1 cellular context compared by ENCODE assay signal in the genomic region with DNA sequence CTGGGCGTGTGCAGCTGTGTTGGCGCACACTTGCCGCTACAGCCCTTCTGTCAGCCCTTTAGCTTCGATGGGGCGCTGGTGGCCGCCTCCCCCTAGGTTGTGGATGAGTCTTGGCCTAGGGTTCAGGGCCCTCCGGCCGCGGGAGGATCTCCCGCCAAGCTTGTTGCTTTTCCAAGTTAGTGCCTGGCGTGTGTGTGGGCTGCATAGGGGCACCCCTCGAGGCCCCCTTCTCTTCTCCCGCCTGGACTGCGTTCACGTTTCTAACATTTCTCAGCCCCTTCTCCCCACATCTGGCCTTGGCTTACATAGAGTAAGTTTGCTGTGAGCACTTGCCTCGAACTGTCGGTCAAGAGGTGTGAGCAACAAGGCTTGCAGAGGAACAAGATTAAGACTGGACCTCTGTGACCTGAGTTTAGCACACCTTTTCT.
TF ChIP-seq lines count a peak whose summit lies in the region.

No MANE protein-coding gene starts in this region.

TF ChIP-seq in HepG2, 621 proteins besides CTCF, POLR2A, EP300 and RAD21:
- TF ChIP-seq TMF1 (CRISPR knock-in tag; IDR thresholded peaks at IDR 0.05; ENCODE audit: low read depth) (no peak), ZNF589 (CRISPR knock-in tag; conservative IDR thresholded peaks at IDR 0.05) (no peak), ZNF749 (CRISPR knock-in tag; IDR thresholded peaks at IDR 0.05; ENCODE audit: borderline replicate concordance) (no peak), ZNF20 (CRISPR knock-in tag; IDR thresholded peaks at IDR 0.05) (no peak), ZSCAN9 (CRISPR knock-in tag; IDR thresholded peaks at IDR 0.05; ENCODE audit: borderline replicate concordance) (no peak), ZNF687 (CRISPR knock-in tag; IDR thresholded peaks at IDR 0.05) (peak; percentile 49), MED1 (CRISPR knock-in tag; IDR thresholded peaks at IDR 0.05) (no peak), JUN (CRISPR knock-in tag; IDR thresholded peaks at IDR 0.05) (no peak), PTBP1 (IDR thresholded peaks at IDR 0.05; ENCODE audit: low read depth, low read length, poor library complexity, severe bottlenecking) (no peak), ZNF597 (CRISPR knock-in tag; IDR thresholded peaks at IDR 0.05) (no peak)
- TF ChIP-seq, protein P1, sequence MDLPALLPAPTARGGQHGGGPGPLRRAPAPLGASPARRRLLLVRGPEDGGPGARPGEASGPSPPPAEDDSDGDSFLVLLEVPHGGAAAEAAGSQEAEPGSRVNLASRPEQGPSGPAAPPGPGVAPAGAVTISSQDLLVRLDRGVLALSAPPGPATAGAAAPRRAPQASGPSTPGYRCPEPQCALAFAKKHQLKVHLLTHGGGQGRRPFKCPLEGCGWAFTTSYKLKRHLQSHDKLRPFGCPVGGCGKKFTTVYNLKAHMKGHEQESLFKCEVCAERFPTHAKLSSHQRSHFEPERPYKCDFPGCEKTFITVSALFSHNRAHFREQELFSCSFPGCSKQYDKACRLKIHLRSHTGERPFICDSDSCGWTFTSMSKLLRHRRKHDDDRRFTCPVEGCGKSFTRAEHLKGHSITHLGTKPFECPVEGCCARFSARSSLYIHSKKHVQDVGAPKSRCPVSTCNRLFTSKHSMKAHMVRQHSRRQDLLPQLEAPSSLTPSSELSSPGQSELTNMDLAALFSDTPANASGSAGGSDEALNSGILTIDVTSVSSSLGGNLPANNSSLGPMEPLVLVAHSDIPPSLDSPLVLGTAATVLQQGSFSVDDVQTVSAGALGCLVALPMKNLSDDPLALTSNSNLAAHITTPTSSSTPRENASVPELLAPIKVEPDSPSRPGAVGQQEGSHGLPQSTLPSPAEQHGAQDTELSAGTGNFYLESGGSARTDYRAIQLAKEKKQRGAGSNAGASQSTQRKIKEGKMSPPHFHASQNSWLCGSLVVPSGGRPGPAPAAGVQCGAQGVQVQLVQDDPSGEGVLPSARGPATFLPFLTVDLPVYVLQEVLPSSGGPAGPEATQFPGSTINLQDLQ (CRISPR knock-in tag; IDR thresholded peaks at IDR 0.05), result no peak
- TF ChIP-seq, protein P2, sequence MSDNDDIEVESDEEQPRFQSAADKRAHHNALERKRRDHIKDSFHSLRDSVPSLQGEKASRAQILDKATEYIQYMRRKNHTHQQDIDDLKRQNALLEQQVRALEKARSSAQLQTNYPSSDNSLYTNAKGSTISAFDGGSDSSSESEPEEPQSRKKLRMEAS (IDR thresholded peaks at IDR 0.05), result 0 out of 2 replicates have a peak, but pooled peaks have one; percentile 6
TF ChIP-seq in HepG2: peak in this region for 2.
